ENCODE assay signal across 9 cellular contexts in the genomic region with DNA sequence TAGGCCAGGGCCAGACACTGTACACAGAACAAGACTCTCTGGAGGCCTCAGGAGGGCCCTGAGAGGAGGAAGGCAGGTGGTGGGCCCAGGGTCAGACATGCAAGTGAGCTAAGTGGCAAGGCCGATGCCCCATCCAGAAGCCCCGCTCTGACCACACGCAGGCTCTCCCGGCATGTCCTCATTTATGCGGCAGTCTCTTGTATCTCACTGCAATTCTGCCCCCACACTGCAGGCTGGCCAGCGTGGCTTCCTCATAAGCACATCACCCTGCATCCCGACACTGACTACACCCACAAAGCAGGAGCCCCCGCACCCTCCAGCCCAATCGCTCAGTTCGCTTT. TPM values are rescaled to one million over a fixed set of nuclear protein-coding genes. Genes with fewer than 3 reads are reported as not detected.
DNase-seq lines count a peak whose midpoint lies in the region; ATAC-seq and TF ChIP-seq lines count a peak whose summit lies in the region.
"Had no signal": no experiment of that assay in that cellular context is flagged by ENCODE, and none has a peak within 500 bp of the region (broad histone marks: within the 10 kb centered on the region; RNA-seq: fewer than 3 reads in every experiment).

No MANE protein-coding gene starts in this region.

- no CpG with 5 or more reads among the region's 10 CpGs for WGBS in mesendoderm (ENCODE audit: extremely low coverage, insufficient coverage, low lambda C conversion rate)

- no peaks in the 10 kb centered on the region for H3K79me2 ChIP-seq in mesendoderm (ENCODE audit: control insufficient read depth, insufficient read depth, low read length)

- no peak overlapping the region for H2AK5ac ChIP-seq in mesendoderm (ENCODE audit: low read length)

- peaks cover 36% of the 10 kb centered on the region for H3K4me1 Mint-ChIP-seq in activated CD4-positive, alpha-beta T cell treated with anti-CD3 and anti-CD28 coated beads for 36 hours
- H3K4me1 Mint-ChIP-seq in brain = peaks cover 37% of the 10 kb centered on the region

- H3K79me1 ChIP-seq in mesendoderm (ENCODE audit: low read length) = no peaks in the 10 kb centered on the region

- POLR2A ChIA-PET in activated CD4-positive, alpha-beta T cell treated with anti-CD3 and anti-CD28 coated beads for 36 hours (lab: Charles Lee) = no interaction called here

- no peak overlapping the region for H4K5ac ChIP-seq in mesendoderm (ENCODE audit: low read length)

- no peak overlapping the region for H4K8ac ChIP-seq in mesendoderm (ENCODE audit: low read depth, low read length)

- H3K27ac ChIP-seq in mesendoderm (ENCODE audit: low read depth, low read length) (peak overlapping the region; percentile 19), tibial artery (peak overlapping the region; percentile 69 to 80)

- H2BK120ac ChIP-seq in mesendoderm (ENCODE audit: low read depth, low read length) = peak overlapping the region; percentile 32

- H2BK5ac ChIP-seq in mesendoderm (ENCODE audit: low read length) = no peak overlapping the region

- peaks cover 19% of the 10 kb centered on the region for H3K36me3 Mint-ChIP-seq in activated CD4-positive, alpha-beta T cell treated with anti-CD3 and anti-CD28 coated beads for 36 hours (ENCODE audit: low read depth)
- H3K36me3 Mint-ChIP-seq in brain = peaks cover 55% of the 10 kb centered on the region

- H3K56ac ChIP-seq in mesendoderm (ENCODE audit: low read length) = peak overlapping the region; percentile 11

- H3K9ac ChIP-seq in mesendoderm (ENCODE audit: low read length) = peak overlapping the region; percentile 11

- H3K4me1 ChIP-seq in mesendoderm (ENCODE audit: control insufficient read depth, low read depth, low read length) (peaks cover 2% of the 10 kb centered on the region), tibial artery (peaks cover 3 to 74% (median 46%) of the 10 kb centered on the region in 4 donors)

- no peak for ATAC-seq in activated CD4-positive, alpha-beta T cell treated with anti-CD3 and anti-CD28 coated beads for 36 hours
- ATAC-seq in GM21786 (IDR thresholded peaks at IDR 0.05; ENCODE audit: unreplicated experiment) = no peak

- H3K27ac Mint-ChIP-seq in activated CD4-positive, alpha-beta T cell treated with anti-CD3 and anti-CD28 coated beads for 36 hours = peak overlapping the region; percentile 47
- H3K27ac Mint-ChIP-seq in brain = peak overlapping the region in 4 of 5 experiments; percentile 54 to 97 (median 91)

- TF ChIP-seq CTCF in brain (conservative IDR thresholded peaks at IDR 0.05) = no peak
- no peak for TF ChIP-seq CTCF in tibial artery (IDR thresholded peaks at IDR 0.05)

- H3K9me3 ChIP-seq in tibial artery = no peaks in the 10 kb centered on the region

- no peaks in the 10 kb centered on the region for H3K9me3 Mint-ChIP-seq in activated CD4-positive, alpha-beta T cell treated with anti-CD3 and anti-CD28 coated beads for 36 hours (ENCODE audit: low read depth)
- peaks cover 0 to 3% (median 0%) of the 10 kb centered on the region in 5 experiments for H3K9me3 Mint-ChIP-seq in brain

- no peak overlapping the region for H3K23ac ChIP-seq in mesendoderm (ENCODE audit: low read length)

- no peaks in the 10 kb centered on the region for H3K27me3 Mint-ChIP-seq in activated CD4-positive, alpha-beta T cell treated with anti-CD3 and anti-CD28 coated beads for 36 hours
- no peaks in the 10 kb centered on the region for H3K27me3 Mint-ChIP-seq in brain

- H3K27me3 ChIP-seq in mesendoderm (ENCODE audit: insufficient read depth, low read length, poor library complexity) (no peaks in the 10 kb centered on the region), tibial artery (no peaks in the 10 kb centered on the region)

- H3K4me3 Mint-ChIP-seq in activated CD4-positive, alpha-beta T cell treated with anti-CD3 and anti-CD28 coated beads for 36 hours = no peak overlapping the region
- H3K4me3 Mint-ChIP-seq in brain = no peak overlapping the region

- intact Hi-C loops in activated CD4-positive, alpha-beta T cell treated with anti-CD3 and anti-CD28 coated beads for 36 hours (cut with DNase I, micrococcal nuclease) = loop anchor here in 1 of 2 experiments (2.0 kb wide), 1 partner anchor 17 kb away; the partner anchor contains the start of gene SSH1
- intact Hi-C loops in tibial artery (cut with DNase I; ENCODE audit: low total_unique reads) = no loop called here

- H3K36me3 ChIP-seq in mesendoderm (ENCODE audit: control insufficient read depth, insufficient read depth, low read length) (no peaks in the 10 kb centered on the region), tibial artery (peaks cover 0 to 16% (median 11%) of the 10 kb centered on the region in 3 donors)

- no peak overlapping the region for H3K4me3 ChIP-seq in mesendoderm (ENCODE audit: low read length)
- H3K4me3 ChIP-seq in tibial artery = no peak overlapping the region

- DNase-seq in activated CD4-positive, alpha-beta T cell treated with anti-CD3 and anti-CD28 coated beads for 36 hours = no peak
- no peak for DNase-seq in activated CD4-positive, alpha-beta T cell treated with anti-CD3 and anti-CD28 coated beads for 1 hour
- DNase-seq in mesendoderm (no peak), tibial artery (no peak), mucosa of gallbladder (ENCODE audit: low spot score) (no peak), NCI-H2029 (lab: John Stamatoyannopoulos, UW) (no peak)
- DNase-seq: ACHN had no signal

- CTCF ChIA-PET in activated CD4-positive, alpha-beta T cell treated with anti-CD3 and anti-CD28 coated beads for 36 hours (lab: Charles Lee) = interaction anchor here (1.3 kb wide), 1 partner anchor 9 kb away, joined by 3 read pairs; no protein-coding TSS in a partner anchor

- H2BK15ac ChIP-seq in mesendoderm (replicated peaks; ENCODE audit: low read depth) = peak overlapping the region; percentile 11

- no peak overlapping the region for H3K4me2 ChIP-seq in mesendoderm (ENCODE audit: low read length)

- no peak overlapping the region for H3K4ac ChIP-seq in mesendoderm (ENCODE audit: low read depth, low read length)

- H3K18ac ChIP-seq in mesendoderm (ENCODE audit: low read length) = peak overlapping the region; percentile 36

RNA-seq across cellular contexts. Expression of gene SSH1, which starts 17.5 kb away (rescaled TPM):
- total RNA-seq in activated CD4-positive, alpha-beta T cell treated with anti-CD3 and anti-CD28 coated beads for 36 hours = 10 to 100 TPM; 25.0 to 25.4 TPM
- polyA plus RNA-seq in brain (ENCODE audit: insufficient read depth, low read depth, low replicate concordance) = 9.9 TPM
- polyA plus RNA-seq in mesendoderm (2013, experiment 1 of 2) = 7.0 TPM
- polyA plus RNA-seq in mesendoderm (2013, experiment 2 of 2) = 7.5 TPM
- total RNA-seq in mucosa of gallbladder = 60.1 TPM

RNA-seq across cellular contexts. Expression of gene DAO, which starts 40.0 kb away (rescaled TPM):
- total RNA-seq in activated CD4-positive, alpha-beta T cell treated with anti-CD3 and anti-CD28 coated beads for 36 hours = not detected
- 0.78 TPM for polyA plus RNA-seq in brain (ENCODE audit: insufficient read depth, low read depth, low replicate concordance)
- polyA plus RNA-seq in mesendoderm (2013, experiment 1 of 2) = not detected
- not detected for polyA plus RNA-seq in mesendoderm (2013, experiment 2 of 2)
- not detected for total RNA-seq in mucosa of gallbladder
